ENCODE assay signal across 1 cellular context in genomic region chr16:47143329-47143676, GRCh38.
TF ChIP-seq lines count a peak whose summit lies in the region.

No MANE protein-coding gene starts in this region.

TF ChIP-seq in GM12878, 131 proteins besides CTCF, POLR2A, EP300 and RAD21 (continued from another document and continues in another):
- TF ChIP-seq, protein P1, sequence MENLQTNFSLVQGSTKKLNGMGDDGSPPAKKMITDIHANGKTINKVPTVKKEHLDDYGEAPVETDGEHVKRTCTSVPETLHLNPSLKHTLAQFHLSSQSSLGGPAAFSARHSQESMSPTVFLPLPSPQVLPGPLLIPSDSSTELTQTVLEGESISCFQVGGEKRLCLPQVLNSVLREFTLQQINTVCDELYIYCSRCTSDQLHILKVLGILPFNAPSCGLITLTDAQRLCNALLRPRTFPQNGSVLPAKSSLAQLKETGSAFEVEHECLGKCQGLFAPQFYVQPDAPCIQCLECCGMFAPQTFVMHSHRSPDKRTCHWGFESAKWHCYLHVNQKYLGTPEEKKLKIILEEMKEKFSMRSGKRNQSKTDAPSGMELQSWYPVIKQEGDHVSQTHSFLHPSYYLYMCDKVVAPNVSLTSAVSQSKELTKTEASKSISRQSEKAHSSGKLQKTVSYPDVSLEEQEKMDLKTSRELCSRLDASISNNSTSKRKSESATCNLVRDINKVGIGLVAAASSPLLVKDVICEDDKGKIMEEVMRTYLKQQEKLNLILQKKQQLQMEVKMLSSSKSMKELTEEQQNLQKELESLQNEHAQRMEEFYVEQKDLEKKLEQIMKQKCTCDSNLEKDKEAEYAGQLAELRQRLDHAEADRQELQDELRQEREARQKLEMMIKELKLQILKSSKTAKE (IDR thresholded peaks at IDR 0.05; ENCODE audit: low read depth, poor library complexity, severe bottlenecking) = no peak
- TF ChIP-seq ZNF217 (IDR thresholded peaks at IDR 0.05) = 0 out of 2 replicates have a peak, but pooled peaks have one; percentile 51
- TF ChIP-seq MXI1 (IDR thresholded peaks at IDR 0.05; ENCODE audit: low read depth, low read length) = peak; percentile 43; the same call in 1 of the 2 replicates
- TF ChIP-seq TCF12 (IDR thresholded peaks at IDR 0.05; ENCODE audit: low read depth, low read length) = no peak
- TF ChIP-seq, protein P2, sequence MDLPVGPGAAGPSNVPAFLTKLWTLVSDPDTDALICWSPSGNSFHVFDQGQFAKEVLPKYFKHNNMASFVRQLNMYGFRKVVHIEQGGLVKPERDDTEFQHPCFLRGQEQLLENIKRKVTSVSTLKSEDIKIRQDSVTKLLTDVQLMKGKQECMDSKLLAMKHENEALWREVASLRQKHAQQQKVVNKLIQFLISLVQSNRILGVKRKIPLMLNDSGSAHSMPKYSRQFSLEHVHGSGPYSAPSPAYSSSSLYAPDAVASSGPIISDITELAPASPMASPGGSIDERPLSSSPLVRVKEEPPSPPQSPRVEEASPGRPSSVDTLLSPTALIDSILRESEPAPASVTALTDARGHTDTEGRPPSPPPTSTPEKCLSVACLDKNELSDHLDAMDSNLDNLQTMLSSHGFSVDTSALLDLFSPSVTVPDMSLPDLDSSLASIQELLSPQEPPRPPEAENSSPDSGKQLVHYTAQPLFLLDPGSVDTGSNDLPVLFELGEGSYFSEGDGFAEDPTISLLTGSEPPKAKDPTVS (IDR thresholded peaks at IDR 0.05; ENCODE audit: low read depth, low read length) = no peak
- no peak for TF ChIP-seq NRF1 (conservative IDR thresholded peaks at IDR 0.05; ENCODE audit: low read depth, low read length)
- TF ChIP-seq YY1 (IDR thresholded peaks at IDR 0.05; ENCODE audit: low read depth, low read length) = peak; percentile 88
- TF ChIP-seq FOXM1 (IDR thresholded peaks at IDR 0.05; ENCODE audit: low read depth, low read length) = no peak
- TF ChIP-seq KAT2A (conservative IDR thresholded peaks at IDR 0.05; ENCODE audit: control insufficient read depth, low read depth, low read length) = no peak
- TF ChIP-seq PAX5 (IDR thresholded peaks at IDR 0.05; ENCODE audit: borderline replicate concordance, low read depth, low read length) = 0 out of 2 replicates have a peak, but pooled peaks have one; percentile 6
- TF ChIP-seq MTA3 (IDR thresholded peaks at IDR 0.05; ENCODE audit: borderline replicate concordance, low read length) = no peak
- TF ChIP-seq TARDBP (IDR thresholded peaks at IDR 0.05; ENCODE audit: borderline replicate concordance) = no peak
- TF ChIP-seq MEF2A (IDR thresholded peaks at IDR 0.05; ENCODE audit: insufficient read depth, low read depth, low read length) = no peak
- no peak for TF ChIP-seq USF2 (IDR thresholded peaks at IDR 0.05; ENCODE audit: borderline replicate concordance, low read depth, low read length)
- no peak for TF ChIP-seq PML (IDR thresholded peaks at IDR 0.05; ENCODE audit: low read length)
- TF ChIP-seq REST (IDR thresholded peaks at IDR 0.05; ENCODE audit: low read depth, low read length) = no peak
- TF ChIP-seq, protein P3, sequence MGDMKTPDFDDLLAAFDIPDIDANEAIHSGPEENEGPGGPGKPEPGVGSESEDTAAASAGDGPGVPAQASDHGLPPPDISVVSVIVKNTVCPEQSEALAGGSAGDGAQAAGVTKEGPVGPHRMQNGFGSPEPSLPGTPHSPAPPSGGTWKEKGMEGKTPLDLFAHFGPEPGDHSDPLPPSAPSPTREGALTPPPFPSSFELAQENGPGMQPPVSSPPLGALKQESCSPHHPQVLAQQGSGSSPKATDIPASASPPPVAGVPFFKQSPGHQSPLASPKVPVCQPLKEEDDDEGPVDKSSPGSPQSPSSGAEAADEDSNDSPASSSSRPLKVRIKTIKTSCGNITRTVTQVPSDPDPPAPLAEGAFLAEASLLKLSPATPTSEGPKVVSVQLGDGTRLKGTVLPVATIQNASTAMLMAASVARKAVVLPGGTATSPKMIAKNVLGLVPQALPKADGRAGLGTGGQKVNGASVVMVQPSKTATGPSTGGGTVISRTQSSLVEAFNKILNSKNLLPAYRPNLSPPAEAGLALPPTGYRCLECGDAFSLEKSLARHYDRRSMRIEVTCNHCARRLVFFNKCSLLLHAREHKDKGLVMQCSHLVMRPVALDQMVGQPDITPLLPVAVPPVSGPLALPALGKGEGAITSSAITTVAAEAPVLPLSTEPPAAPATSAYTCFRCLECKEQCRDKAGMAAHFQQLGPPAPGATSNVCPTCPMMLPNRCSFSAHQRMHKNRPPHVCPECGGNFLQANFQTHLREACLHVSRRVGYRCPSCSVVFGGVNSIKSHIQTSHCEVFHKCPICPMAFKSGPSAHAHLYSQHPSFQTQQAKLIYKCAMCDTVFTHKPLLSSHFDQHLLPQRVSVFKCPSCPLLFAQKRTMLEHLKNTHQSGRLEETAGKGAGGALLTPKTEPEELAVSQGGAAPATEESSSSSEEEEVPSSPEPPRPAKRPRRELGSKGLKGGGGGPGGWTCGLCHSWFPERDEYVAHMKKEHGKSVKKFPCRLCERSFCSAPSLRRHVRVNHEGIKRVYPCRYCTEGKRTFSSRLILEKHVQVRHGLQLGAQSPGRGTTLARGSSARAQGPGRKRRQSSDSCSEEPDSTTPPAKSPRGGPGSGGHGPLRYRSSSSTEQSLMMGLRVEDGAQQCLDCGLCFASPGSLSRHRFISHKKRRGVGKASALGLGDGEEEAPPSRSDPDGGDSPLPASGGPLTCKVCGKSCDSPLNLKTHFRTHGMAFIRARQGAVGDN (IDR thresholded peaks at IDR 0.05) = peak; percentile 85
- TF ChIP-seq SUPT20H (IDR thresholded peaks at IDR 0.05; ENCODE audit: borderline replicate concordance, control insufficient read depth, low read depth, low read length) = no peak
- TF ChIP-seq KDM1A (IDR thresholded peaks at IDR 0.05; ENCODE audit: borderline replicate concordance) = no peak
- no peak for TF ChIP-seq CEBPB (IDR thresholded peaks at IDR 0.05; ENCODE audit: borderline replicate concordance in 1 of 2, low read depth in 2 of 2, low read length in 2 of 2)
- TF ChIP-seq BCL11A (IDR thresholded peaks at IDR 0.05; ENCODE audit: low read depth, low read length) = no peak
- no peak for TF ChIP-seq NFIC (IDR thresholded peaks at IDR 0.05; ENCODE audit: low read depth, low read length)
- TF ChIP-seq FOS (IDR thresholded peaks at IDR 0.05; ENCODE audit: borderline replicate concordance, extremely low read depth, insufficient read length) = no peak
- TF ChIP-seq E2F4 (IDR thresholded peaks at IDR 0.05; ENCODE audit: low read depth, low read length) = no peak
- TF ChIP-seq, protein P4, sequence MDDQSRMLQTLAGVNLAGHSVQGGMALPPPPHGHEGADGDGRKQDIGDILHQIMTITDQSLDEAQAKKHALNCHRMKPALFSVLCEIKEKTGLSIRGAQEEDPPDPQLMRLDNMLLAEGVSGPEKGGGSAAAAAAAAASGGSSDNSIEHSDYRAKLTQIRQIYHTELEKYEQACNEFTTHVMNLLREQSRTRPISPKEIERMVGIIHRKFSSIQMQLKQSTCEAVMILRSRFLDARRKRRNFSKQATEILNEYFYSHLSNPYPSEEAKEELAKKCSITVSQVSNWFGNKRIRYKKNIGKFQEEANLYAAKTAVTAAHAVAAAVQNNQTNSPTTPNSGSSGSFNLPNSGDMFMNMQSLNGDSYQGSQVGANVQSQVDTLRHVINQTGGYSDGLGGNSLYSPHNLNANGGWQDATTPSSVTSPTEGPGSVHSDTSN (IDR thresholded peaks at IDR 0.05; ENCODE audit: insufficient replicate concordance, low read depth, low read length) = no peak
- TF ChIP-seq GATAD2B (conservative IDR thresholded peaks at IDR 0.05; ENCODE audit: low read depth) = peak; percentile 81
- TF ChIP-seq CBX5 (IDR thresholded peaks at IDR 0.05; ENCODE audit: low read depth) = no peak
- no peak for TF ChIP-seq NFXL1 (IDR thresholded peaks at IDR 0.05; ENCODE audit: borderline replicate concordance)
- TF ChIP-seq IRF3 (IDR thresholded peaks at IDR 0.05) = no peak
- TF ChIP-seq BACH1 (IDR thresholded peaks at IDR 0.05; ENCODE audit: borderline replicate concordance) = 0 out of 2 replicates have a peak, but pooled peaks have one; percentile 32
- no peak for TF ChIP-seq SIN3A (IDR thresholded peaks at IDR 0.05; ENCODE audit: low read depth, low read length)
- TF ChIP-seq, protein P5, sequence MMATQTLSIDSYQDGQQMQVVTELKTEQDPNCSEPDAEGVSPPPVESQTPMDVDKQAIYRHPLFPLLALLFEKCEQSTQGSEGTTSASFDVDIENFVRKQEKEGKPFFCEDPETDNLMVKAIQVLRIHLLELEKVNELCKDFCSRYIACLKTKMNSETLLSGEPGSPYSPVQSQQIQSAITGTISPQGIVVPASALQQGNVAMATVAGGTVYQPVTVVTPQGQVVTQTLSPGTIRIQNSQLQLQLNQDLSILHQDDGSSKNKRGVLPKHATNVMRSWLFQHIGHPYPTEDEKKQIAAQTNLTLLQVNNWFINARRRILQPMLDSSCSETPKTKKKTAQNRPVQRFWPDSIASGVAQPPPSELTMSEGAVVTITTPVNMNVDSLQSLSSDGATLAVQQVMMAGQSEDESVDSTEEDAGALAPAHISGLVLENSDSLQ (IDR thresholded peaks at IDR 0.05) = no peak
- no peak for TF ChIP-seq NFYA (IDR thresholded peaks at IDR 0.05; ENCODE audit: borderline replicate concordance, low read depth, low read length)
- TF ChIP-seq IRF4 (IDR thresholded peaks at IDR 0.05; ENCODE audit: low read depth, low read length) = no peak
- TF ChIP-seq BCL3 (IDR thresholded peaks at IDR 0.05; ENCODE audit: borderline replicate concordance, insufficient read depth, low read depth, low read length, poor library complexity, severe bottlenecking) = no peak
- no peak for TF ChIP-seq SUZ12 (IDR thresholded peaks at IDR 0.05; ENCODE audit: unreplicated experiment)
- TF ChIP-seq STAT3 (IDR thresholded peaks at IDR 0.05; ENCODE audit: low read depth, low read length) = no peak
- TF ChIP-seq USF1 (IDR thresholded peaks at IDR 0.05; ENCODE audit: borderline replicate concordance, extremely low read length, insufficient read depth, low read depth, low read length) = no peak
- TF ChIP-seq HDAC2 (IDR thresholded peaks at IDR 0.05) = no peak
- no peak for TF ChIP-seq BMI1 (IDR thresholded peaks at IDR 0.05; ENCODE audit: borderline replicate concordance)
- no peak for TF ChIP-seq HCFC1 (IDR thresholded peaks at IDR 0.05; ENCODE audit: low read length)
